Comparison of ENCODE assay signal across 8 cellular contexts in the genomic region with DNA sequence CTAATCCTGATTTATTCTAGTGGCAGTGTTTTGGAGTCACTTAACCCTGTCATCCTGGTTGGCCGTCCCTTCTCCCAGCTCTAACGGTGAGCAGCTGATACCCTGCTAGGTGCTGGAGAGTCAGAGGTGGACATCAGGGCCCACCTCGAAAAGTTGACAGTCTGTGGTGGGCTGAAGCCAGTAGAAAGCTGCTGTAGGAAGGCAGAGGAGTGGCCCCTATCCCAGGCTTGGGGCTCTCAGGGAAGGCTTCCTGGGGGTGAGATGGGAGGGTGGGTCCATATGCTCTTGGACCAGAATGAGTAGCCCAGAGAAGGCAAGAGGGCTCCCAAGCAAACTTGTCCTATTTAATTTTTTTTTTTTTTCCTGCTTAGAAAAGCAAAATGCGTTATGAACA. TPM values are rescaled to one million over a fixed set of nuclear protein-coding genes. Genes with fewer than 3 reads are reported as not detected.
DNase-seq lines count a peak whose midpoint lies in the region; TF ChIP-seq lines count a peak whose summit lies in the region.

No MANE protein-coding gene starts in this region.

- peaks cover 30% of the 10 kb centered on the region for H3K4me1 ChIP-seq in KMS-11 (ENCODE audit: low read depth, poor library complexity, severe bottlenecking)
- peaks cover 15% of the 10 kb centered on the region for H3K4me1 ChIP-seq in neuron (ENCODE audit: insufficient read depth, low read length)

- no peak overlapping the region for H3K9ac ChIP-seq in KMS-11

- H3K36me3 ChIP-seq in KMS-11 (ENCODE audit: insufficient read depth) (0 out of 2 replicates have a peak, but pooled peaks cover 14% of the 10 kb centered on the region), neuron (ENCODE audit: insufficient read depth, low read length) (peaks cover 29% of the 10 kb centered on the region)

- H2AFZ ChIP-seq in KMS-11 (ENCODE audit: low read depth) (peak overlapping the region; percentile 61; the same call in 1 of the 2 replicates), neuron (ENCODE audit: low read depth, low read length) (peak overlapping the region; percentile 41)

- no peak overlapping the region for H3K27ac ChIP-seq in KMS-11

- H3K27me3 ChIP-seq in KMS-11 (ENCODE audit: insufficient read depth, low read depth) (no peaks in the 10 kb centered on the region), neuron (ENCODE audit: insufficient read depth, low read length) (no peaks in the 10 kb centered on the region)

- H3K4me2 ChIP-seq in KMS-11: peak overlapping the region; percentile 34; the same call in 1 of the 2 replicates

- DNase-seq in D341Med (ENCODE audit: low spot score) (peak; percentile 33), cerebellum (ENCODE audit: low spot score) (peak; percentile 5), NCI-H2081 (lab: John Stamatoyannopoulos, UW) (no peak), HT-29 (ENCODE audit: low spot score) (no peak)
- DNase-seq in stimulated activated CD4-positive, alpha-beta T cell treated with anti-CD3 and anti-CD28 coated beads, Interleukin-4, amount 100 ng/mL, for 4 hours: no peak
- no peak for DNase-seq in activated CD4-positive, alpha-beta T cell treated with anti-CD3 and anti-CD28 coated beads, Interleukin-2, amount 50 U/mL, for 48 hours

- H3K4me3 ChIP-seq in KMS-11 (IDR thresholded peaks at IDR 0.05; ENCODE audit: insufficient read depth, low read depth, low read length) (no peak overlapping the region), neuron (ENCODE audit: low read length) (peak overlapping the region; percentile 73)

- peaks cover 21% of the 10 kb centered on the region; the same call in 1 of the 2 replicates for H4K20me1 ChIP-seq in KMS-11 (ENCODE audit: insufficient read depth)

- peaks cover 45% of the 10 kb centered on the region for H3K79me2 ChIP-seq in KMS-11 (ENCODE audit: insufficient read depth, low read depth)

- no peak for TF ChIP-seq CTCF in KMS-11 (conservative IDR thresholded peaks at IDR 0.05; ENCODE audit: low read depth, low read length)

- no peaks in the 10 kb centered on the region for H3K9me3 ChIP-seq in neuron (ENCODE audit: low read length)

RNA-seq across cellular contexts. Expression of a gene that starts 0.5 kb away (rescaled TPM):
- total RNA-seq in cerebellum: 808 TPM
- total RNA-seq in HT-29 (2014; rRNA removed; shearing (Covaris generic)): 1,169 and 1,308 TPM in 2 replicates

RNA-seq across cellular contexts. Expression of a gene that starts 46.5 kb away (rescaled TPM):
- 51.3 TPM for total RNA-seq in cerebellum
- total RNA-seq in HT-29 (2014; rRNA removed; shearing (Covaris generic)): 17.1 and 19.5 TPM in 2 replicates

Comparison
In these comparisons a context has a peak if more than half of its experiments do, and no peak if none do; other contexts are left out.
1. DNase-seq: peak in D341Med (single experiment) and cerebellum (single experiment); none in stimulated activated CD4-positive, alpha-beta T cell treated with anti-CD3 and anti-CD28 coated beads, Interleukin-4, amount 100 ng/mL, for 4 hours (0 of 2), NCI-H2081 (0 of 2), activated CD4-positive, alpha-beta T cell treated with anti-CD3 and anti-CD28 coated beads, Interleukin-2, amount 50 U/mL, for 48 hours (0 of 2) and HT-29 (single experiment).